In the genomic region with DNA sequence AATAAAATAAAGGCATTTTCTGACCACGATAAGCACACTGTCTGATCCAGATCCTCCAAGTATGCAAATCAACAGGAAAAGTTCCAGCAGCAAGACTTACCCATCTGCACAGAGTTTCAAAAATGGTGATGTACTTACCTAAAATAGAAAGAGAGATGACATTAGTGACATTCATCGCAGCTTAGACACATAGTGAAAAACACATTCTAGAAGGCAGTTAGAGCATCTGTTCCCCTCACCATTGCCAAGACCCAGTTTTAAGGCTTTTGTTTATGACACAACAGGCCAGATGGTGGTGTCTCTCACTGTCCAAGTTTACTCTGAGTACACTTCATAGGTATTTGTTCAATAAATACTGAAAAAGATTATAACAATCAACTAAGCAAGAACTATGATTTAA, we compare ENCODE assay signal across 11 cellular contexts.
DNase-seq lines count a peak whose midpoint lies in the region; ATAC-seq and TF ChIP-seq lines count a peak whose summit lies in the region.
"Had no signal": no experiment of that assay in that cellular context is flagged by ENCODE, and none has a peak within 500 bp of the region (broad histone marks: within the 10 kb centered on the region; RNA-seq: fewer than 3 reads in every experiment).

No MANE protein-coding gene starts in this region.

- peak; percentile 88 for ATAC-seq in GM21360 (IDR thresholded peaks at IDR 0.05; ENCODE audit: unreplicated experiment)
- ATAC-seq in HG03354 (IDR thresholded peaks at IDR 0.05; ENCODE audit: poor library complexity, severe bottlenecking, unreplicated experiment) = peak; percentile 77
- no peak for ATAC-seq in effector memory CD8-positive, alpha-beta T cell (replicated peaks)

- peaks cover 0 to 12% of the 10 kb centered on the region in 2 donors for H3K27me3 Mint-ChIP-seq in effector memory CD8-positive, alpha-beta T cell
- H3K27me3 Mint-ChIP-seq in osteocyte (ENCODE audit: unreplicated experiment) = no peaks in the 10 kb centered on the region

- H3K36me3 Mint-ChIP-seq in effector memory CD8-positive, alpha-beta T cell (ENCODE audit: insufficient read depth) = no peaks in the 10 kb centered on the region
- H3K36me3 Mint-ChIP-seq in osteocyte (ENCODE audit: unreplicated experiment) = peaks cover 5% of the 10 kb centered on the region
- H3K36me3 Mint-ChIP-seq: CD4-positive, alpha-beta memory T cell had no signal

- no peak overlapping the region for H3K27ac Mint-ChIP-seq in effector memory CD8-positive, alpha-beta T cell
- H3K27ac Mint-ChIP-seq in osteocyte (ENCODE audit: unreplicated experiment) = no peak overlapping the region
- H3K27ac Mint-ChIP-seq: CD4-positive, alpha-beta memory T cell had no signal

- no peak overlapping the region for H3K4me3 Mint-ChIP-seq in effector memory CD8-positive, alpha-beta T cell
- no peak overlapping the region for H3K4me3 Mint-ChIP-seq in osteocyte (ENCODE audit: unreplicated experiment)
- H3K4me3 Mint-ChIP-seq: CD4-positive, alpha-beta memory T cell had no signal

- no peak for TF ChIP-seq CTCF in GM10266 (IDR thresholded peaks at IDR 0.05; ENCODE audit: control insufficient read depth, insufficient read depth, low read depth, missing control alignments)
- TF ChIP-seq CTCF in fibroblast of mammary gland (conservative IDR thresholded peaks at IDR 0.05; ENCODE audit: control insufficient read depth, insufficient read depth, low read depth, low read length) = no peak
- TF ChIP-seq CTCF in osteocyte (IDR thresholded peaks at IDR 0.05) = no peak

- H3K4me1 Mint-ChIP-seq in effector memory CD8-positive, alpha-beta T cell (ENCODE audit: low read depth in 2 of 2) = no peaks in the 10 kb centered on the region
- peaks cover 3% of the 10 kb centered on the region for H3K4me1 Mint-ChIP-seq in osteocyte (ENCODE audit: unreplicated experiment)
- H3K4me1 Mint-ChIP-seq: CD4-positive, alpha-beta memory T cell had no signal

- peaks cover 2 to 20% of the 10 kb centered on the region in 2 donors for H3K9me3 Mint-ChIP-seq in effector memory CD8-positive, alpha-beta T cell
- peaks cover 5% of the 10 kb centered on the region for H3K9me3 Mint-ChIP-seq in osteocyte (ENCODE audit: unreplicated experiment)

- DNase-seq in GM10266 (ENCODE audit: extremely low spot score) (peak; percentile 12), fibroblast of mammary gland (ENCODE audit: low read depth) (peak; percentile 40), DMS153 treated with DMSO at 0.1 percent for 48 hours (lab: John Stamatoyannopoulos, UW; ENCODE audit: unreplicated experiment) (no peak), osteocyte (ENCODE audit: extremely low spot score, unreplicated experiment) (no peak), OCI-M1 (lab: John Stamatoyannopoulos, UW) (no peak)
- DNase-seq in effector memory CD8-positive, alpha-beta T cell = no peak
- DNase-seq: CD4-positive, alpha-beta memory T cell; GOT3 had no signal

- H3K4me3 ChIP-seq in fibroblast of mammary gland (ENCODE audit: control insufficient read depth, low read depth, low read length) = no peak overlapping the region
- H3K4me3 ChIP-seq: thoracic aorta had no signal

Comparison
In these comparisons a context has a peak if more than half of its experiments do, and no peak if none do; other contexts are left out.
1. DNase-seq: peak in GM10266 (single experiment) and fibroblast of mammary gland (single experiment); none in effector memory CD8-positive, alpha-beta T cell (0 of 3), DMS153 treated with DMSO at 0.1 percent for 48 hours (single experiment), osteocyte (single experiment) and OCI-M1 (single experiment).